ENCODE assay signal across 17 cellular contexts in genomic region chr4:122784261-122784660, GRCh38. TPM values are rescaled to one million over a fixed set of nuclear protein-coding genes. Genes with fewer than 3 reads are reported as not detected.
DNase-seq lines count a peak whose midpoint lies in the region; TF ChIP-seq lines count a peak whose summit lies in the region.
"Had no signal": no experiment of that assay in that cellular context is flagged by ENCODE, and none has a peak within 500 bp of the region (broad histone marks: within the 10 kb centered on the region; RNA-seq: fewer than 3 reads in every experiment).

No MANE protein-coding gene starts in this region.

- H3K9me2 ChIP-seq in SK-N-SH: no peaks in the 10 kb centered on the region

- peaks cover 22% of the 10 kb centered on the region for H3F3A ChIP-seq in SK-N-SH (replicated peaks; ENCODE audit: insufficient read depth)

- no peaks in the 10 kb centered on the region; the same call in 1 of the 2 replicates for H3K27me3 Mint-ChIP-seq in HFFc6 (ENCODE audit: insufficient read depth)
- H3K27me3 Mint-ChIP-seq: dendritic cell treated with granulocyte-macrophage colony-stimulating factor and Interleukin-4, amounts not matched to agents 40 ng/mL and 50 ng/mL, for 4 days had no signal

- no peak for TF ChIP-seq POLR2A in sigmoid colon (IDR thresholded peaks at IDR 0.05)

- TF ChIP-seq CTCF in HFFc6 (IDR thresholded peaks at IDR 0.05) (no peak), SK-N-SH (IDR thresholded peaks at IDR 0.05) (no peak), fibroblast of the aortic adventitia (IDR thresholded peaks at IDR 0.05; ENCODE audit: insufficient read depth, low read length) (no peak), sigmoid colon (IDR thresholded peaks at IDR 0.05) (no peak)

- peaks cover 0 to 22% of the 10 kb centered on the region in 2 experiments; a peak in 3 of 4 replicates for H3K4me1 ChIP-seq in SK-N-SH (ENCODE audit: control insufficient read depth in 1 of 2, insufficient read depth in 2 of 2, low read depth in 1 of 2, low read length in 1 of 2)
- peaks cover 0 to 19% (median 18%) of the 10 kb centered on the region in 4 donors for H3K4me1 ChIP-seq in sigmoid colon

- WGBS in SK-N-SH (ENCODE audit: low lambda C conversion rate): 24% methylated on average over 1 of the region's 1 CpG
- 23 to 46% methylated on average over 1 of the region's 1 CpG for WGBS in sigmoid colon, 2 donors

- intact Hi-C loops in sigmoid colon (cut with DNase I): no loop called here

- peak overlapping the region; percentile 77 for H2AFZ ChIP-seq in SK-N-SH (ENCODE audit: low read depth)

- peak overlapping the region; percentile 50 for H3K9ac ChIP-seq in SK-N-SH

- POLR2A ChIA-PET in SK-N-SH (lab: Yijun Ruan, JAX): no interaction called here

- H3K79me2 ChIP-seq in SK-N-SH (ENCODE audit: insufficient read depth): no peaks in the 10 kb centered on the region

- H3K4me2 ChIP-seq in SK-N-SH: peak overlapping the region; percentile 50

- peak overlapping the region; percentile 69 for H3K4me3 Mint-ChIP-seq in HFFc6
- H3K4me3 Mint-ChIP-seq: dendritic cell treated with granulocyte-macrophage colony-stimulating factor and Interleukin-4, amounts not matched to agents 40 ng/mL and 50 ng/mL, for 4 days had no signal

- CTCF ChIA-PET in SK-N-SH (lab: Yijun Ruan, JAX): interaction anchor here (1.4 kb wide), 2 partner anchors 8 to 146 kb away, joined by 3 read pairs; no protein-coding TSS in a partner anchor

- H3K36me3 ChIP-seq in SK-N-SH (replicated peaks in 1 of 2; ENCODE audit: control insufficient read depth in 1 of 2, insufficient read depth in 2 of 2, low read length in 1 of 2): no peaks in the 10 kb centered on the region
- H3K36me3 ChIP-seq in sigmoid colon: no peaks in the 10 kb centered on the region
- H3K36me3 ChIP-seq: ascending aorta, esophagus squamous epithelium had no signal

- no peak for TF ChIP-seq EP300 in SK-N-SH (IDR thresholded peaks at IDR 0.05; ENCODE audit: borderline replicate concordance in 1 of 2, low read depth in 1 of 2, low read length in 1 of 2)
- no peak for TF ChIP-seq EP300 in sigmoid colon (IDR thresholded peaks at IDR 0.05)

- H3K27ac ChIP-seq in SK-N-SH (ENCODE audit: low read depth in 2 of 2, low read length in 1 of 2) (peak overlapping the region; percentile 79 to 80; a peak in 3 of 4 replicates), sigmoid colon (peak overlapping the region; percentile 48 to 75 (median 70))

- no peaks in the 10 kb centered on the region for H3K9me3 ChIP-seq in SK-N-SH
- peaks cover 0 to 2% (median 0%) of the 10 kb centered on the region in 4 donors for H3K9me3 ChIP-seq in sigmoid colon
- H3K9me3 ChIP-seq: ascending aorta, esophagus squamous epithelium had no signal

- H3K27me3 ChIP-seq in SK-N-SH (ENCODE audit: insufficient read depth): no peaks in the 10 kb centered on the region
- H3K27me3 ChIP-seq in sigmoid colon: no peaks in the 10 kb centered on the region
- H3K27me3 ChIP-seq: ascending aorta, esophagus squamous epithelium had no signal

- no peak for TF ChIP-seq RAD21 in SK-N-SH (IDR thresholded peaks at IDR 0.05; ENCODE audit: low read length)

- peaks cover 4% of the 10 kb centered on the region; the same call in 1 of the 2 replicates for H3K9me3 Mint-ChIP-seq in HFFc6
- H3K9me3 Mint-ChIP-seq: dendritic cell treated with granulocyte-macrophage colony-stimulating factor and Interleukin-4, amounts not matched to agents 40 ng/mL and 50 ng/mL, for 4 days had no signal

- H3K36me3 Mint-ChIP-seq in HFFc6 (ENCODE audit: low read depth): peaks cover 18% of the 10 kb centered on the region; the same call in 1 of the 2 replicates

- H3K4me3 ChIP-seq in SK-N-SH (ENCODE audit: low read depth in 2 of 2, low read length in 1 of 2) (no peak overlapping the region), fibroblast of the aortic adventitia (ENCODE audit: low read depth, low read length) (no peak overlapping the region), sigmoid colon (no peak overlapping the region)
- H3K4me3 ChIP-seq: ascending aorta, esophagus squamous epithelium, lung had no signal

- no peak for DNase-seq in HFFc6
- no peak for DNase-seq in SK-N-SH
- DNase-seq in fibroblast of the aortic adventitia (ENCODE audit: low read depth): peak; percentile 45
- no peak for DNase-seq in sigmoid colon
- no peak for DNase-seq in NCI-H1105 (lab: John Stamatoyannopoulos, UW)
- no peak for DNase-seq in iPS-NIHi11 (ENCODE audit: low spot score)
- DNase-seq in NCI-H187 (lab: John Stamatoyannopoulos, UW): no peak
- DNase-seq: activated naive CD4-positive, alpha-beta T cell; esophagus squamous epithelium; NCI-H2081 treated with DMSO at 0.1 percent for 48 hours; NCI-H774; RPMI8226; stimulated activated CD4-positive, alpha-beta T cell treated with anti-CD3 and anti-CD28 coated beads, Interleukin-1b, Interleukin-23, amount 100 ng/mL, for 48 hours; T-helper 2 cell had no signal

- H3K27ac Mint-ChIP-seq in HFFc6: peak overlapping the region; percentile 82
- H3K27ac Mint-ChIP-seq: dendritic cell treated with granulocyte-macrophage colony-stimulating factor and Interleukin-4, amounts not matched to agents 40 ng/mL and 50 ng/mL, for 4 days had no signal

- H4K20me1 ChIP-seq in SK-N-SH (ENCODE audit: insufficient read depth): no peaks in the 10 kb centered on the region

- peaks cover 82% of the 10 kb centered on the region for H3K4me1 Mint-ChIP-seq in HFFc6 (ENCODE audit: low read depth)

TF ChIP-seq in SK-N-SH, 30 proteins besides CTCF, POLR2A, EP300 and RAD21:
- TF ChIP-seq TEAD4 (IDR thresholded peaks at IDR 0.05; ENCODE audit: borderline replicate concordance, insufficient read depth) (no peak), IRF3 (IDR thresholded peaks at IDR 0.05; ENCODE audit: low read depth, low read length) (no peak), RCOR1 (IDR thresholded peaks at IDR 0.05; ENCODE audit: low read length) (no peak), PBX3 (IDR thresholded peaks at IDR 0.05) (0 out of 2 replicates have a peak, but pooled peaks have one; percentile 3), CHD2 (IDR thresholded peaks at IDR 0.05; ENCODE audit: low read length, partially characterized antibody) (no peak)

RNA-seq across cellular contexts. Expression of gene FGF2, which starts 42.4 kb away (rescaled TPM):
- total RNA-seq in HFFc6 (2021; fragmentation: NEBNext Ultra II Directional; extraction: Animal tissue kit (Norgen Biotek cat#: 25700)): 100 to 1,000 TPM; 370 to 442 (median 389) TPM
- 11.1 and 17.0 TPM in 2 replicates for polyA plus RNA-seq in SK-N-SH (2012; rRNA removed)
- 18.6 and 22.5 TPM in 2 replicates for polyA plus RNA-seq in SK-N-SH (2012; cell fraction: cytosol; rRNA removed)
- polyA plus RNA-seq in SK-N-SH (2012; cell fraction: nucleus; rRNA removed): 6.7 and 18.4 TPM in 2 replicates
- 16.3 and 79.5 TPM in 2 replicates for total RNA-seq in fibroblast of the aortic adventitia (ENCODE audit: low replicate concordance)
- total RNA-seq in sigmoid colon: 10 to 100 TPM; 37.4 to 54.7 (median 46.4) TPM
- 1 to 10 TPM in 2 of 3 donors, under 1 TPM in 1; 0.46 to 2.7 (median 1.8) TPM for polyA plus RNA-seq in sigmoid colon

RNA-seq across cellular contexts. Expression of gene BBS12, which starts 51.8 kb away (rescaled TPM):
- 1 to 10 TPM; 2.0 to 3.1 (median 2.4) TPM for total RNA-seq in HFFc6 (2021; fragmentation: NEBNext Ultra II Directional; extraction: Animal tissue kit (Norgen Biotek cat#: 25700))
- polyA plus RNA-seq in SK-N-SH (2012; rRNA removed): 1.5 and 2.1 TPM in 2 replicates
- 2.4 and 2.6 TPM in 2 replicates for polyA plus RNA-seq in SK-N-SH (2012; cell fraction: cytosol; rRNA removed)
- polyA plus RNA-seq in SK-N-SH (2012; cell fraction: nucleus; rRNA removed): 0.62 and 1.2 TPM in 2 replicates
- 2.0 and 5.8 TPM in 2 replicates for total RNA-seq in fibroblast of the aortic adventitia (ENCODE audit: low replicate concordance)
- total RNA-seq in sigmoid colon: 1 to 10 TPM; 2.2 to 5.1 (median 3.8) TPM
- polyA plus RNA-seq in sigmoid colon: 1 to 10 TPM; 1.8 to 3.7 (median 1.8) TPM
- total RNA-seq: ascending aorta had no signal
